In the genomic region with DNA sequence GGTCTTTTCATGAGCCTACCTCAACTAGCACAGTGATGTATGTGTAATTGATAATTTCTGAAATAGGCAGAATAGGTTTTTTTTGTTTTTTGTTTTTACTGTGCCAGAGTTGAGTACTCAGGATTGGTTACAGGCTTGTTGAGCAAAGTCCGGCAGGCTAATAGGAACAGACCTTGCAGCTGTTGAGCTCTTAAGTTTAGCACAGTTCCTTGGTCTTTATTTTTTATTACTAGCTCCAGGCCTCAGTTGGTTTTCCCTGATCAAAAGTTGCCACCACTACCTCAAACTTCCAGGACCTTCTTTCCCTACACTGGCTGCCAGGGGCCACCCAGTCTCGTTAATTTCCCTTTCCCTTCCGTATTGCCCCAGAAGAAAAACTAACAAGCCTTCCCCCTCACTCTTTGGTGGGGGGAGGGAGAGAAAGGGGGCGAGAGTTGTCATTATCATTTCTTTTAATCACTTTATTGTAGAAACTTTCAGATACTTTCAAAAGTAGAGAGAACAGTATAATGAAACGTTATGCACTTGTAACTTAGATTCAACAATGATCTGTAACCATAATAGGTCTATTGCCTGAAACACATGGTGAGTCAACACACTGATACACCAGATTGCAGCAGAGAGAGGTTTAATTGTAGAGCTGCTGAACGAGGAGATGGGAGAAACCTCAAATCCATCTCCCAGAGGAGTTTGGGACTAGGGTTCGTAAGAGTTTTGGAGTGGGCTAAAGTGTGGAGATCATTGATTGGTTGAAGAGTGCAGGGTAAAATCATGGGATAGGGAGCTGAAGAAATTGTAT, we compare ENCODE assay signal across 12 cellular contexts. TPM values are rescaled to one million over a fixed set of nuclear protein-coding genes. Genes with fewer than 3 reads are reported as not detected.
A peak's percentile ranks its signal among the peaks of the same experiment; 100 is the strongest.
DNase-seq lines count a peak whose midpoint lies in the region; ATAC-seq and TF ChIP-seq lines count a peak whose summit lies in the region.
"Had no signal": no experiment of that assay in that cellular context is flagged by ENCODE, and none has a peak within 500 bp of the region (broad histone marks: within the 10 kb centered on the region; RNA-seq: fewer than 3 reads in every experiment).

No MANE protein-coding gene starts in this region.

- H3K4me1 ChIP-seq in PC-9 (replicated peaks; ENCODE audit: insufficient read depth), result peaks cover 22% of the 10 kb centered on the region
- H3K4me1 ChIP-seq in effector memory CD4-positive, alpha-beta T cell (ENCODE audit: control insufficient read depth, insufficient read depth, low read length, poor library complexity, severe bottlenecking), result peaks cover 27% of the 10 kb centered on the region

- peaks cover 9% of the 10 kb centered on the region for H3F3A ChIP-seq in PC-9 (ENCODE audit: insufficient read depth, low read depth)

- peak; percentile 46 for DNase-seq in ELR (ENCODE audit: low read depth)
- DNase-seq in PC-9, result no peak
- DNase-seq in effector memory CD4-positive, alpha-beta T cell, result no peak
- peak; percentile 58 for DNase-seq in renal cortical epithelial cell (ENCODE audit: low read depth)
- DNase-seq: GOT3, hippocampal formation, NCI-H2081 treated with DMSO at 0.1 percent for 48 hours, substantia nigra had no signal

- TF ChIP-seq CTCF in PC-9 (conservative IDR thresholded peaks at IDR 0.05), result no peak

- CTCF ChIA-PET in PC-9 (lab: Charles Lee), result no interaction called here

- H3K27me3 ChIP-seq in PC-9 (ENCODE audit: insufficient read depth, low read depth), result no peaks in the 10 kb centered on the region
- H3K27me3 ChIP-seq in effector memory CD4-positive, alpha-beta T cell (replicated peaks; ENCODE audit: control insufficient read depth, insufficient read depth, low read length, poor library complexity, severe bottlenecking), result no peaks in the 10 kb centered on the region

- no peaks in the 10 kb centered on the region for H3K9me2 ChIP-seq in PC-9 (ENCODE audit: insufficient read depth)

- no peak overlapping the region for H3K4me3 ChIP-seq in PC-9
- H3K4me3 ChIP-seq in effector memory CD4-positive, alpha-beta T cell (ENCODE audit: insufficient read depth, low read depth, low read length, poor library complexity, severe bottlenecking), result no peak overlapping the region
- H3K4me3 ChIP-seq: prostate gland had no signal

- H3K9me3 ChIP-seq in PC-9 (ENCODE audit: insufficient read depth, low read depth), result no peaks in the 10 kb centered on the region
- no peaks in the 10 kb centered on the region for H3K9me3 ChIP-seq in effector memory CD4-positive, alpha-beta T cell (ENCODE audit: control insufficient read depth, low read length)
- H3K9me3 ChIP-seq: prostate gland had no signal

- ATAC-seq in HG02571 (IDR thresholded peaks at IDR 0.05; ENCODE audit: unreplicated experiment) (no peak), GM21447 (IDR thresholded peaks at IDR 0.05; ENCODE audit: unreplicated experiment) (no peak), HG03135 (IDR thresholded peaks at IDR 0.05; ENCODE audit: unreplicated experiment) (no peak)

- peaks cover 28% of the 10 kb centered on the region for H3K79me2 ChIP-seq in PC-9 (ENCODE audit: low read depth)

- H4K20me1 ChIP-seq in PC-9 (ENCODE audit: insufficient read depth), result peaks cover 10% of the 10 kb centered on the region

- no TSS peak for BruUV-seq in PC-9 (replicated peaks; lab: Mats Ljungman, UMichigan)

- H3K4me2 ChIP-seq in PC-9, result peak overlapping the region; percentile 12; the same call in 1 of the 2 replicates

- POLR2A ChIA-PET in PC-9 (lab: Charles Lee; ENCODE audit: unreplicated experiment), result interaction anchor here (0.7 kb wide), 1 partner anchor 478 kb away, joined by 8 read pairs; no protein-coding TSS in a partner anchor

- H3K36me3 ChIP-seq in PC-9 (ENCODE audit: low read depth), result 0 out of 2 replicates have a peak, but pooled peaks cover 6% of the 10 kb centered on the region
- H3K36me3 ChIP-seq in effector memory CD4-positive, alpha-beta T cell (ENCODE audit: control insufficient read depth, insufficient read depth, low read length), result peaks cover 2% of the 10 kb centered on the region
- H3K36me3 ChIP-seq: prostate gland had no signal

- intact Hi-C loops in PC-9 (cut with micrococcal nuclease; ENCODE audit: unreplicated experiment), result no loop called here

- H3K27ac ChIP-seq in PC-9, result no peak overlapping the region
- peak overlapping the region; percentile 63 for H3K27ac ChIP-seq in effector memory CD4-positive, alpha-beta T cell (ENCODE audit: insufficient read depth, low read length, poor library complexity, severe bottlenecking)
- H3K27ac ChIP-seq: prostate gland had no signal

- H2AFZ ChIP-seq in PC-9, result no peak overlapping the region

RNA-seq across cellular contexts. Expression of a gene that starts 2.3 kb away (rescaled TPM):
- 58.6 and 71.6 TPM in 2 replicates for total RNA-seq in PC-9 (2021)
- total RNA-seq in renal cortical epithelial cell, result 81.3 and 82.4 TPM in 2 replicates

RNA-seq across cellular contexts. Expression of a gene that starts 58.1 kb away (rescaled TPM):
- total RNA-seq in PC-9 (2021) (39.0 and 60.6 TPM in 2 replicates), renal cortical epithelial cell (37.0 and 39.4 TPM in 2 replicates)

Comparison
In these comparisons a context has a peak if more than half of its experiments do, and no peak if none do; other contexts are left out.
1. DNase-seq: peak in ELR (single experiment) and renal cortical epithelial cell (single experiment); none in PC-9 (0 of 2) and effector memory CD4-positive, alpha-beta T cell (0 of 3).